Comparison of ENCODE assay signal across 1 cellular context in the genomic region with DNA sequence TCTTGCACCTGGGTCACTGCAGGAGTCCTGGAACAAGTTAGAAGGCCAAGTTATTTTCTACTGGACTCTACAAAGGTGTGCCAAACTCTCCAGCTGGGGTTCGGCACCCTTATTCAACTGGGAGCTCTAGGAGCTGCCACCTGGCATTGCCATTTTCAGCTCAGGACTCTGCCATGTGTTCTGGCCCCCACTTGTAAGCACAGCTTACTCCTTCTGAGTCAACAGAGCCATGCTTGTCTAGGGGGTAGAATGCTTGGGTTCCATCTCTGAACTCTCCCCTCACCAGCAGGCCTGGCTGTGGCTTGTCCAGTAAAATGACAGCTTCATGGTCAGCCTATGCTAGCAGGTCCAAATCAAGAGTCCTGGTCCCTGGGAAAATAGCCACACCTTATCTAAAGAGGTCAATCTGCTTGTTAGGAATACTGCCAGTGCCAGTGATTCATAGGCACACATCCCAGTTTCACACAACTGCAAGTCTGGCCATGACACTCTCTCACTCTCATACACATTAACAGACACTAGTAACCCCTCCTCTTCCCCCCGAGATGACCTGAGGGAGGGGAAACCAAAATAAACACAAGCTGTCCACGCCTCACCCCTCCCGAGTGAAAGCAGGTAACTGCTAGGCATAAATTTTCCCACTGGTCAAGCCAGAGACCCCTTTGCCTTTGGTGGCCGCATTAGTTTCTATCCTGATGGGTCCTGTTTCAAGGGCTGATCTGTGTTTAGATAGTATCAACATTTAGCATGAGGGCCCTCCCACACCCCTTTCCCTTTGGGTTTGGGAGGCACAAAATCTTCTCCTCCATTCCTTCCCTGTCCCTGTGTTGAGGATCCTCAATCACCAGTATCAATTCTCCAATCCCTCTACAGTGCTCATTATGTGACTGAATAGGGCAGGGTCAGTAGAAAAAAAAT.
A peak's percentile ranks its signal among the peaks of the same experiment; 100 is the strongest.
TF ChIP-seq lines count a peak whose summit lies in the region.

No MANE protein-coding gene starts in this region.

TF ChIP-seq in liver, 16 proteins besides CTCF, POLR2A, EP300 and RAD21:
- TF ChIP-seq HNF4G (IDR thresholded peaks at IDR 0.05) = peak; percentile 69
- peak; percentile 82 to 84 for TF ChIP-seq HNF4A (conservative IDR thresholded peaks at IDR 0.05)
- TF ChIP-seq GABPA (IDR thresholded peaks at IDR 0.05 in 1 of 2, conservative IDR thresholded peaks at IDR 0.05 in 1 of 2) = no peak
- TF ChIP-seq EGR1 (IDR thresholded peaks at IDR 0.05; ENCODE audit: low read depth in 2 of 2) = no peak
- TF ChIP-seq FOXA2 (IDR thresholded peaks at IDR 0.05) = peak; percentile 76
- TF ChIP-seq RXRA (IDR thresholded peaks at IDR 0.05) = peak; percentile 94 to 95
- peak; percentile 88 for TF ChIP-seq JUND (IDR thresholded peaks at IDR 0.05)
- TF ChIP-seq, protein P1, sequence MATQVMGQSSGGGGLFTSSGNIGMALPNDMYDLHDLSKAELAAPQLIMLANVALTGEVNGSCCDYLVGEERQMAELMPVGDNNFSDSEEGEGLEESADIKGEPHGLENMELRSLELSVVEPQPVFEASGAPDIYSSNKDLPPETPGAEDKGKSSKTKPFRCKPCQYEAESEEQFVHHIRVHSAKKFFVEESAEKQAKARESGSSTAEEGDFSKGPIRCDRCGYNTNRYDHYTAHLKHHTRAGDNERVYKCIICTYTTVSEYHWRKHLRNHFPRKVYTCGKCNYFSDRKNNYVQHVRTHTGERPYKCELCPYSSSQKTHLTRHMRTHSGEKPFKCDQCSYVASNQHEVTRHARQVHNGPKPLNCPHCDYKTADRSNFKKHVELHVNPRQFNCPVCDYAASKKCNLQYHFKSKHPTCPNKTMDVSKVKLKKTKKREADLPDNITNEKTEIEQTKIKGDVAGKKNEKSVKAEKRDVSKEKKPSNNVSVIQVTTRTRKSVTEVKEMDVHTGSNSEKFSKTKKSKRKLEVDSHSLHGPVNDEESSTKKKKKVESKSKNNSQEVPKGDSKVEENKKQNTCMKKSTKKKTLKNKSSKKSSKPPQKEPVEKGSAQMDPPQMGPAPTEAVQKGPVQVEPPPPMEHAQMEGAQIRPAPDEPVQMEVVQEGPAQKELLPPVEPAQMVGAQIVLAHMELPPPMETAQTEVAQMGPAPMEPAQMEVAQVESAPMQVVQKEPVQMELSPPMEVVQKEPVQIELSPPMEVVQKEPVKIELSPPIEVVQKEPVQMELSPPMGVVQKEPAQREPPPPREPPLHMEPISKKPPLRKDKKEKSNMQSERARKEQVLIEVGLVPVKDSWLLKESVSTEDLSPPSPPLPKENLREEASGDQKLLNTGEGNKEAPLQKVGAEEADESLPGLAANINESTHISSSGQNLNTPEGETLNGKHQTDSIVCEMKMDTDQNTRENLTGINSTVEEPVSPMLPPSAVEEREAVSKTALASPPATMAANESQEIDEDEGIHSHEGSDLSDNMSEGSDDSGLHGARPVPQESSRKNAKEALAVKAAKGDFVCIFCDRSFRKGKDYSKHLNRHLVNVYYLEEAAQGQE (IDR thresholded peaks at IDR 0.05) = peak; percentile 72
- TF ChIP-seq TAF1 (conservative IDR thresholded peaks at IDR 0.05) = peak; percentile 55
- TF ChIP-seq, protein P2, sequence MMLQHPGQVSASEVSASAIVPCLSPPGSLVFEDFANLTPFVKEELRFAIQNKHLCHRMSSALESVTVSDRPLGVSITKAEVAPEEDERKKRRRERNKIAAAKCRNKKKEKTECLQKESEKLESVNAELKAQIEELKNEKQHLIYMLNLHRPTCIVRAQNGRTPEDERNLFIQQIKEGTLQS (IDR thresholded peaks at IDR 0.05) = no peak
- TF ChIP-seq FOXA1 (IDR thresholded peaks at IDR 0.05) = peak; percentile 55
- TF ChIP-seq NR2F2 (IDR thresholded peaks at IDR 0.05) = peak; percentile 49
- TF ChIP-seq, protein P3, sequence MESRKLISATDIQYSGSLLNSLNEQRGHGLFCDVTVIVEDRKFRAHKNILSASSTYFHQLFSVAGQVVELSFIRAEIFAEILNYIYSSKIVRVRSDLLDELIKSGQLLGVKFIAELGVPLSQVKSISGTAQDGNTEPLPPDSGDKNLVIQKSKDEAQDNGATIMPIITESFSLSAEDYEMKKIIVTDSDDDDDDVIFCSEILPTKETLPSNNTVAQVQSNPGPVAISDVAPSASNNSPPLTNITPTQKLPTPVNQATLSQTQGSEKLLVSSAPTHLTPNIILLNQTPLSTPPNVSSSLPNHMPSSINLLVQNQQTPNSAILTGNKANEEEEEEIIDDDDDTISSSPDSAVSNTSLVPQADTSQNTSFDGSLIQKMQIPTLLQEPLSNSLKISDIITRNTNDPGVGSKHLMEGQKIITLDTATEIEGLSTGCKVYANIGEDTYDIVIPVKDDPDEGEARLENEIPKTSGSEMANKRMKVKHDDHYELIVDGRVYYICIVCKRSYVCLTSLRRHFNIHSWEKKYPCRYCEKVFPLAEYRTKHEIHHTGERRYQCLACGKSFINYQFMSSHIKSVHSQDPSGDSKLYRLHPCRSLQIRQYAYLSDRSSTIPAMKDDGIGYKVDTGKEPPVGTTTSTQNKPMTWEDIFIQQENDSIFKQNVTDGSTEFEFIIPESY (IDR thresholded peaks at IDR 0.05) = peak; percentile 57
- TF ChIP-seq, protein P4, sequence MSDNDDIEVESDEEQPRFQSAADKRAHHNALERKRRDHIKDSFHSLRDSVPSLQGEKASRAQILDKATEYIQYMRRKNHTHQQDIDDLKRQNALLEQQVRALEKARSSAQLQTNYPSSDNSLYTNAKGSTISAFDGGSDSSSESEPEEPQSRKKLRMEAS (IDR thresholded peaks at IDR 0.05) = peak; percentile 6
- peak; percentile 96 for TF ChIP-seq SP1 (IDR thresholded peaks at IDR 0.05)
- peak; percentile 86 for TF ChIP-seq YY1 (IDR thresholded peaks at IDR 0.05)
